In the genomic region with DNA sequence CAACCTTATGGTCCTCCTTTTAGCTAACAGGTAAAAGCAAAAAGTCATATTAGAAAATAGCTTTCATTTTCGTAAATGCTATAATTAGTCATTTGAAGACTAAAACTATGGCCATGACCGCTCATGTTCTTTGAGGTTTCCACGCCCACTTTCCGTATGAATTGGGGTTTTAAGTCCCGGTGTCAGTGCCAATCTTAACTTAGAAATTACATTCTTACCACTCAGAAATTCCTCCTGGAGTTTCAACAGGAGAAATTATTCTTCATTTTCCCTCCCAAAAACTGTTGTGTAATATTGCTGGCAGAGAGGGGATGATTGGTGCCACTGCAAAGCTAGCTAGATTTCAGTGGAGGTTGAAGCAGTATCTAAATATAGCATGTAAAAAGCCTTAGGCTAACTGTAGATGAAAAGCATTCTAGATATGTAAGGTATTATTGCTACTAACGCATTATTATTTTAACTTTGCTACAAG, we compare ENCODE assay signal across 15 cellular contexts.
A peak's percentile ranks its signal among the peaks of the same experiment; 100 is the strongest.
DNase-seq lines count a peak whose midpoint lies in the region; ATAC-seq lines count a peak whose summit lies in the region.
"Had no signal": no experiment of that assay in that cellular context is flagged by ENCODE, and none has a peak within 500 bp of the region (broad histone marks: within the 10 kb centered on the region; RNA-seq: fewer than 3 reads in every experiment).

No MANE protein-coding gene starts in this region.

- ATAC-seq in GM18858 (IDR thresholded peaks at IDR 0.05; ENCODE audit: unreplicated experiment) (peak; percentile 94), GM21447 (IDR thresholded peaks at IDR 0.05; ENCODE audit: unreplicated experiment) (peak; percentile 98), HG03066 (IDR thresholded peaks at IDR 0.05; ENCODE audit: low read depth, unreplicated experiment) (peak; percentile 94), T-helper 17 cell (no peak)
- no peak for ATAC-seq in stimulated activated memory B cell treated with anti-CD40 and anti-IgM and Interleukin-4, amounts not matched to agents 10 μg/mL and 1 μg/mL and 100 μg/mL, for 72 hours

- H3K27ac Mint-ChIP-seq in stimulated activated memory B cell treated with anti-CD40 and anti-IgM and Interleukin-4, amounts not matched to agents 10 μg/mL and 1 μg/mL and 100 μg/mL, for 72 hours = no peak overlapping the region
- no peak overlapping the region for H3K27ac Mint-ChIP-seq in T-helper 17 cell
- H3K27ac Mint-ChIP-seq: CD4-positive, alpha-beta T cell; memory B cell; T-helper 1 cell treated with Interleukin-12 subunit alpha and Interleukin-12 subunit beta and Interleukin-4 antibody, amounts not matched to agents 30 μg/mL and 1 μg/mL, for 36 hours had no signal

- DNase-seq in caudate nucleus (lab: John Stamatoyannopoulos, UW) = peak in 5 of 61 donors; percentile 0 to 35 (median 22)
- DNase-seq in NCI-H526 treated with DMSO at 0.1 percent for 48 hours (lab: John Stamatoyannopoulos, UW) = no peak
- no peak for DNase-seq in NCI-H2196 (lab: John Stamatoyannopoulos, UW; ENCODE audit: unreplicated experiment)
- no peak for DNase-seq in T-helper 17 cell
- DNase-seq: CD4-positive, alpha-beta T cell; foreskin fibroblast; KBM-7; NCI-H524 treated with DMSO at 0.1 percent for 48 hours had no signal

- H3K27me3 Mint-ChIP-seq in stimulated activated memory B cell treated with anti-CD40 and anti-IgM and Interleukin-4, amounts not matched to agents 10 μg/mL and 1 μg/mL and 100 μg/mL, for 72 hours = peaks cover 8% of the 10 kb centered on the region
- H3K27me3 Mint-ChIP-seq in T-helper 17 cell = no peaks in the 10 kb centered on the region
- H3K27me3 Mint-ChIP-seq: central memory CD8-positive, alpha-beta T cell; memory B cell had no signal

- H3K4me3 Mint-ChIP-seq in stimulated activated memory B cell treated with anti-CD40 and anti-IgM and Interleukin-4, amounts not matched to agents 10 μg/mL and 1 μg/mL and 100 μg/mL, for 72 hours = no peak overlapping the region
- H3K4me3 Mint-ChIP-seq in T-helper 17 cell = no peak overlapping the region
- H3K4me3 Mint-ChIP-seq: CD4-positive, alpha-beta T cell; central memory CD8-positive, alpha-beta T cell; memory B cell; T-helper 1 cell treated with Interleukin-12 subunit alpha and Interleukin-12 subunit beta and Interleukin-4 antibody, amounts not matched to agents 30 μg/mL and 1 μg/mL, for 36 hours had no signal

- no peaks in the 10 kb centered on the region for H3K9me3 Mint-ChIP-seq in stimulated activated memory B cell treated with anti-CD40 and anti-IgM and Interleukin-4, amounts not matched to agents 10 μg/mL and 1 μg/mL and 100 μg/mL, for 72 hours
- H3K9me3 Mint-ChIP-seq: central memory CD8-positive, alpha-beta T cell; memory B cell; T-helper 1 cell treated with Interleukin-12 subunit alpha and Interleukin-12 subunit beta and Interleukin-4 antibody, amounts not matched to agents 30 μg/mL and 1 μg/mL, for 36 hours had no signal

- H3K4me1 Mint-ChIP-seq in stimulated activated memory B cell treated with anti-CD40 and anti-IgM and Interleukin-4, amounts not matched to agents 10 μg/mL and 1 μg/mL and 100 μg/mL, for 72 hours = no peaks in the 10 kb centered on the region
- H3K4me1 Mint-ChIP-seq in T-helper 17 cell = no peaks in the 10 kb centered on the region
- H3K4me1 Mint-ChIP-seq: central memory CD8-positive, alpha-beta T cell; memory B cell had no signal

- no peaks in the 10 kb centered on the region for H3K9me3 ChIP-seq in T-helper 17 cell (ENCODE audit: control insufficient read depth, low read length, poor library complexity, severe bottlenecking)

- peak overlapping the region; percentile 21 for H3K27ac ChIP-seq in caudate nucleus (ENCODE audit: low read depth, low read length)

- no peaks in the 10 kb centered on the region for H3K36me3 Mint-ChIP-seq in stimulated activated memory B cell treated with anti-CD40 and anti-IgM and Interleukin-4, amounts not matched to agents 10 μg/mL and 1 μg/mL and 100 μg/mL, for 72 hours
- no peaks in the 10 kb centered on the region for H3K36me3 Mint-ChIP-seq in T-helper 17 cell (ENCODE audit: low read depth)
- H3K36me3 Mint-ChIP-seq: memory B cell had no signal

Comparison
In these comparisons a context has a peak if more than half of its experiments do, and no peak if none do; other contexts are left out.
1. ATAC-seq: peak in GM18858 (single experiment), GM21447 (single experiment) and HG03066 (single experiment); none in stimulated activated memory B cell treated with anti-CD40 and anti-IgM and Interleukin-4, amounts not matched to agents 10 μg/mL and 1 μg/mL and 100 μg/mL, for 72 hours (single experiment) and T-helper 17 cell (single experiment).